In the genomic region with DNA sequence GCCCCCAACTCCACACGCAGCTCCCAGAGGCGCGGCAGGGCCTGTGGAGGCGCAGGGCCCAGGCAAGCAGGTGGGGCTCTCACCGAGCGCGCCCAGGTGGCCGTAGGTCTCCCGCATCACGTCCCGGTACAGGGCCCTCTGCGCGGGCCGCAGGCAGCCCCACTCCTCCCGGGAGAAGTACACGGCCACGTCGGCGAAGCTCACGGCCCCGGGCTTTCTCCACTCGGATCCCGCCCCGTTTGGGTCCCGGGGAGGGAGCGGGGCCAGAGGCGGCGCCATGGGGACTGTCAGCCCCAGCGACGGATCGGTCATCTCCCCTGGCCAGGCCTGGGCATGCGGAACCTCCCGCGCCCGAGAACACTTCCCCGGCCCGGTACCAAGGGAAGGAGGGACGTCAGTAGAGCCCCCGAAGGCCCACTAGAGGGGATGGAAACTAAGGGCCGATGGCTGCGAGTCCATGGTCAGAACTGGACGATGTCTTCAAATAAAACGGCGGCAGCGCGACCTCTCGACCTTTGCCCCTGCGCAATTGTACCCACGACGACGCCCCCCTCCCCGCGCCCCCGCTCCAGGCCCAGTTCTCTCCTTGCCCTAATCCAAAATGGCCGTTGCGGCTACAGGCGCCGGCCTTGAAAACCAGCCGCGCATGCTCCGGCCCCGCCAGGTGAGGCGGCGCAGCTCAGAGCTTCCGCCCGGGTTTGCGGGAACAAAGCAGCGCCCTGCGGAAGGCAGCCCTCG, we compare ENCODE assay signal across 8 cellular contexts. TPM values are rescaled to one million over a fixed set of nuclear protein-coding genes. Genes with fewer than 3 reads are reported as not detected.
DNase-seq lines count a peak whose midpoint lies in the region; ATAC-seq and TF ChIP-seq lines count a peak whose summit lies in the region.

ZNF747 (minus strand) TSS at position 491 of the 738 bp plus-strand sequence; CDS start at position 312, 179 bp downstream.

- H3K27ac Mint-ChIP-seq in nephron progenitor cell: peak within 1 kb of the TSS; percentile 52
- peak within 1 kb of the TSS; percentile 100 for H3K27ac Mint-ChIP-seq in stimulated activated naive CD8-positive, alpha-beta T cell treated with anti-CD3 and anti-CD28 coated beads, Interleukin-15, Interleukin-2, amounts not matched to agents 100 ng/mL and 50 ng/mL, for 24 hours

- H3K4me3 ChIP-seq in fibroblast of pulmonary artery (replicated peaks; ENCODE audit: low read depth, low read length): peak within 1 kb of the TSS; percentile 73

- H3K4me3 Mint-ChIP-seq in nephron progenitor cell: peak within 1 kb of the TSS; percentile 92
- peak within 1 kb of the TSS; percentile 98 for H3K4me3 Mint-ChIP-seq in stimulated activated naive CD8-positive, alpha-beta T cell treated with anti-CD3 and anti-CD28 coated beads, Interleukin-15, Interleukin-2, amounts not matched to agents 100 ng/mL and 50 ng/mL, for 24 hours

- H3K4me1 Mint-ChIP-seq in nephron progenitor cell: peaks cover 43% of the 10 kb centered on the region
- peaks cover 50% of the 10 kb centered on the region for H3K4me1 Mint-ChIP-seq in stimulated activated naive CD8-positive, alpha-beta T cell treated with anti-CD3 and anti-CD28 coated beads, Interleukin-15, Interleukin-2, amounts not matched to agents 100 ng/mL and 50 ng/mL, for 24 hours (ENCODE audit: low read depth)

- H3K27me3 Mint-ChIP-seq in nephron progenitor cell (ENCODE audit: low read depth, poor library complexity): peaks cover 3% of the 10 kb centered on the region
- no peaks in the 10 kb centered on the region for H3K27me3 Mint-ChIP-seq in stimulated activated naive CD8-positive, alpha-beta T cell treated with anti-CD3 and anti-CD28 coated beads, Interleukin-15, Interleukin-2, amounts not matched to agents 100 ng/mL and 50 ng/mL, for 24 hours

- DNase-seq in DMS114 treated with DMSO at 0.1 percent for 48 hours (lab: John Stamatoyannopoulos, UW; ENCODE audit: unreplicated experiment): peak; percentile 56
- peak; percentile 83 for DNase-seq in M059J (ENCODE audit: low read depth)
- DNase-seq in SHP77 (lab: John Stamatoyannopoulos, UW): peak; percentile 94 to 96
- peak; percentile 87 for DNase-seq in activated effector memory CD4-positive, alpha-beta T cell treated with Interleukin-2 at 50 U/mL for 16 hours
- DNase-seq in fibroblast of pulmonary artery (ENCODE audit: low read depth): peak; percentile 77
- DNase-seq in nephron progenitor cell: peak; percentile 87

- peaks cover 5% of the 10 kb centered on the region for H3K9me3 Mint-ChIP-seq in nephron progenitor cell
- H3K9me3 Mint-ChIP-seq in stimulated activated naive CD8-positive, alpha-beta T cell treated with anti-CD3 and anti-CD28 coated beads, Interleukin-15, Interleukin-2, amounts not matched to agents 100 ng/mL and 50 ng/mL, for 24 hours: no peaks in the 10 kb centered on the region

- H3K36me3 Mint-ChIP-seq in nephron progenitor cell (ENCODE audit: low read depth): peaks cover 40% of the 10 kb centered on the region
- H3K36me3 Mint-ChIP-seq in stimulated activated naive CD8-positive, alpha-beta T cell treated with anti-CD3 and anti-CD28 coated beads, Interleukin-15, Interleukin-2, amounts not matched to agents 100 ng/mL and 50 ng/mL, for 24 hours (ENCODE audit: low read depth): peaks cover 45% of the 10 kb centered on the region

- no peak for TF ChIP-seq CTCF in fibroblast of pulmonary artery (IDR thresholded peaks at IDR 0.05; ENCODE audit: low read length, missing control alignments)
- TF ChIP-seq CTCF in nephron progenitor cell (IDR thresholded peaks at IDR 0.05): no peak

- peak; percentile 60 for ATAC-seq in GM21723 (IDR thresholded peaks at IDR 0.05; ENCODE audit: unreplicated experiment)

RNA-seq across cellular contexts. Expression of gene ZNF747, which starts in this region (rescaled TPM):
- total RNA-seq in M059J (2014; rRNA removed; shearing (Covaris generic)): 3.1 and 7.5 TPM in 2 replicates

Comparison
In these comparisons a context has a peak if more than half of its experiments do, and no peak if none do; other contexts are left out.
1. Peak in every context shown above with its lines: DNase-seq, ATAC-seq and H3K4me3 ChIP-seq.